8 cellular contexts compared by ENCODE assay signal in genomic region chr17:81119223-81120148, GRCh38. TPM values are rescaled to one million over a fixed set of nuclear protein-coding genes. Genes with fewer than 3 reads are reported as not detected.
DNase-seq lines count a peak whose midpoint lies in the region; ATAC-seq and TF ChIP-seq lines count a peak whose summit lies in the region.

No MANE protein-coding gene starts in this region.

- no peak for TF ChIP-seq CTCF in tibial artery (IDR thresholded peaks at IDR 0.05)

- ATAC-seq in activated naive CD8-positive, alpha-beta T cell treated with anti-CD3 and anti-CD28 coated beads, Interleukin-2, amount 10 ng/mL, durations not matched to agents 7 days and 5 days (ENCODE audit: low read depth): peak; percentile 35
- ATAC-seq in Right ventricle myocardium superior (ENCODE audit: poor library complexity) (peak; percentile 36), HG02852 (IDR thresholded peaks at IDR 0.05; ENCODE audit: unreplicated experiment) (no peak)

- intact Hi-C loops in Right ventricle myocardium superior (cut with DNase I) (no loop called here), tibial artery (cut with DNase I; ENCODE audit: low total_unique reads) (loop anchor here (10.0 kb wide), 1 partner anchor 465 kb away; no protein-coding TSS in a partner anchor)

- H2BK12ac ChIP-seq in trophoblast cell (ENCODE audit: low read length): no peak overlapping the region

- H3K27ac Mint-ChIP-seq in activated naive CD8-positive, alpha-beta T cell treated with anti-CD3 and anti-CD28 coated beads, Interleukin-2, amount 10 ng/mL, durations not matched to agents 7 days and 5 days: peak overlapping the region; percentile 58

- peak overlapping the region; percentile 37 for H3K18ac ChIP-seq in trophoblast cell (ENCODE audit: low read length)

- peak overlapping the region; percentile 48 for H4K12ac ChIP-seq in trophoblast cell (ENCODE audit: low read depth, low read length)

- H3K27me3 ChIP-seq in trophoblast cell (ENCODE audit: insufficient read depth, low read length) (peaks cover 5% of the 10 kb centered on the region), tibial artery (peaks cover 0 to 87% of the 10 kb centered on the region in 2 donors)

- H3K36me3 Mint-ChIP-seq in activated naive CD8-positive, alpha-beta T cell treated with anti-CD3 and anti-CD28 coated beads, Interleukin-2, amount 10 ng/mL, durations not matched to agents 7 days and 5 days: no peaks in the 10 kb centered on the region

- H3K23ac ChIP-seq in trophoblast cell (ENCODE audit: low read length): no peak overlapping the region

- peak overlapping the region; percentile 70 for H3K14ac ChIP-seq in trophoblast cell (ENCODE audit: low read length)

- peaks cover 8 to 14% of the 10 kb centered on the region in 2 experiments for H3K4me1 ChIP-seq in trophoblast cell (ENCODE audit: control insufficient read depth in 1 of 2, insufficient read depth in 2 of 2, low read length in 2 of 2)
- peaks cover 0 to 20% (median 8%) of the 10 kb centered on the region in 4 donors for H3K4me1 ChIP-seq in tibial artery

- peaks cover 7% of the 10 kb centered on the region for H3K9me3 ChIP-seq in trophoblast cell (ENCODE audit: insufficient read depth, low read depth, low read length)
- H3K9me3 ChIP-seq in tibial artery: no peaks in the 10 kb centered on the region

- POLR2A ChIA-PET in activated naive CD8-positive, alpha-beta T cell treated with anti-CD3 and anti-CD28 coated beads, Interleukin-2, amount 10 ng/mL, durations not matched to agents 7 days and 5 days (lab: Charles Lee): interaction anchor here (0.5 kb wide), 1 partner anchor 120 kb away, joined by 3 read pairs; the partner anchor contains the start of genes NDUFAF8 and TEPSIN

- no peak overlapping the region for H3K9ac ChIP-seq in trophoblast cell (ENCODE audit: low read length)

- H2BK120ac ChIP-seq in trophoblast cell (ENCODE audit: insufficient read depth, low read length, poor library complexity): no peak overlapping the region

- H3K4me3 ChIP-seq in trophoblast cell (ENCODE audit: low read depth, low read length): peak overlapping the region; percentile 69
- peak overlapping the region; percentile 22 to 29 for H3K4me3 ChIP-seq in tibial artery

- WGBS in trophoblast cell (ENCODE audit: extremely low coverage, insufficient coverage, insufficient read length): no CpG with 5 or more reads among the region's 89 CpGs

- H2AK5ac ChIP-seq in trophoblast cell (ENCODE audit: low read length): no peak overlapping the region

- H3K4ac ChIP-seq in trophoblast cell (ENCODE audit: low read depth, low read length): peak overlapping the region; percentile 37

- no peak overlapping the region for H2BK5ac ChIP-seq in trophoblast cell (ENCODE audit: low read depth, low read length, poor library complexity)

- peaks cover 2% of the 10 kb centered on the region for H3K79me2 ChIP-seq in trophoblast cell (ENCODE audit: control insufficient read depth, insufficient read depth, low read length, poor library complexity)

- no peaks in the 10 kb centered on the region for H3K4me1 Mint-ChIP-seq in activated naive CD8-positive, alpha-beta T cell treated with anti-CD3 and anti-CD28 coated beads, Interleukin-2, amount 10 ng/mL, durations not matched to agents 7 days and 5 days

- no peaks in the 10 kb centered on the region for H3K9me3 Mint-ChIP-seq in activated naive CD8-positive, alpha-beta T cell treated with anti-CD3 and anti-CD28 coated beads, Interleukin-2, amount 10 ng/mL, durations not matched to agents 7 days and 5 days

- no peak overlapping the region for H4K91ac ChIP-seq in trophoblast cell (ENCODE audit: low read depth, low read length)

- H3K27me3 Mint-ChIP-seq in activated naive CD8-positive, alpha-beta T cell treated with anti-CD3 and anti-CD28 coated beads, Interleukin-2, amount 10 ng/mL, durations not matched to agents 7 days and 5 days: no peaks in the 10 kb centered on the region

- H2AFZ ChIP-seq in trophoblast cell (ENCODE audit: insufficient read depth, low read length, poor library complexity): peak overlapping the region; percentile 63

- H3K4me3 Mint-ChIP-seq in activated naive CD8-positive, alpha-beta T cell treated with anti-CD3 and anti-CD28 coated beads, Interleukin-2, amount 10 ng/mL, durations not matched to agents 7 days and 5 days: no peak overlapping the region

- H3K36me3 ChIP-seq in trophoblast cell (ENCODE audit: control insufficient read depth in 1 of 2, insufficient read depth in 2 of 2, low read length in 2 of 2) (peaks cover 7 to 8% of the 10 kb centered on the region in 2 experiments), tibial artery (peaks cover 0 to 8% (median 7%) of the 10 kb centered on the region in 3 donors)

- no peak overlapping the region for H4K8ac ChIP-seq in trophoblast cell (ENCODE audit: low read depth, low read length)

- DNase-seq in D341Med (ENCODE audit: low spot score) (peak; percentile 96), HuH-7 (ENCODE audit: low spot score) (peak; percentile 95), SW480 (ENCODE audit: low spot score) (peak; percentile 87), Right ventricle myocardium superior (peak; percentile 74), trophoblast cell (peak; percentile 93 to 94), tibial artery (no peak)
- DNase-seq in activated naive CD8-positive, alpha-beta T cell treated with anti-CD3 and anti-CD28 coated beads, Interleukin-2, amount 10 ng/mL, durations not matched to agents 7 days and 5 days: peak; percentile 88

- H3K79me1 ChIP-seq in trophoblast cell (ENCODE audit: low read length): peaks cover 3% of the 10 kb centered on the region

- peak overlapping the region; percentile 64 for H3K4me2 ChIP-seq in trophoblast cell (ENCODE audit: low read length)

- H3K27ac ChIP-seq in trophoblast cell (ENCODE audit: low read depth, low read length) (no peak overlapping the region), tibial artery (no peak overlapping the region)

RNA-seq across cellular contexts. Expression of gene PVALEF, which starts 45.8 kb away (rescaled TPM):
- not detected for total RNA-seq in activated naive CD8-positive, alpha-beta T cell treated with anti-CD3 and anti-CD28 coated beads, Interleukin-2, amount 10 ng/mL, durations not matched to agents 7 days and 5 days
- total RNA-seq in Right ventricle myocardium superior: not detected
- not detected in 2 replicates for polyA plus RNA-seq in trophoblast cell (2013)

RNA-seq across cellular contexts. Expression of gene AATK, which starts 46.5 kb away (rescaled TPM):
- total RNA-seq in activated naive CD8-positive, alpha-beta T cell treated with anti-CD3 and anti-CD28 coated beads, Interleukin-2, amount 10 ng/mL, durations not matched to agents 7 days and 5 days: 1 to 10 TPM; 1.2 to 1.4 TPM
- 5.3 TPM for total RNA-seq in Right ventricle myocardium superior
- polyA plus RNA-seq in trophoblast cell (2013): 0.11 TPM in 2 replicates

Comparison
In these comparisons a context has a peak if more than half of its experiments do, and no peak if none do; other contexts are left out.
1. DNase-seq: peak in D341Med (single experiment), HuH-7 (single experiment), SW480 (single experiment), activated naive CD8-positive, alpha-beta T cell treated with anti-CD3 and anti-CD28 coated beads, Interleukin-2, amount 10 ng/mL, durations not matched to agents 7 days and 5 days (single experiment), Right ventricle myocardium superior (single experiment) and trophoblast cell (2 of 2); none in tibial artery (0 of 2).